Comparison of ENCODE assay signal across 40 cellular contexts in genomic region chr17:58205936-58206335, GRCh38. TPM values are rescaled to one million over a fixed set of nuclear protein-coding genes. Genes with fewer than 3 reads are reported as not detected.
"Had no signal": no experiment of that assay in that cellular context is flagged by ENCODE, and none has a peak within 500 bp of the region (broad histone marks: within the 10 kb centered on the region; RNA-seq: fewer than 3 reads in every experiment).

No MANE protein-coding gene starts in this region.

- H3K27me3 Mint-ChIP-seq: activated CD4-positive, alpha-beta memory T cell treated with anti-CD3 and anti-CD28 coated beads, Interleukin-2, amount 10 ng/mL, durations not matched to agents 7 days and 5 days; activated CD4-positive, alpha-beta T cell treated with anti-CD3 and anti-CD28 coated beads for 36 hours; activated CD4-positive, alpha-beta T cell treated with anti-CD3 and anti-CD28 coated beads, Interleukin-2, amount 10 ng/mL, durations not matched to agents 7 days and 5 days; activated CD8-positive, alpha-beta memory T cell treated with anti-CD3 and anti-CD28 coated beads, Interleukin-2, amount 10 ng/mL, durations not matched to agents 7 days and 5 days; activated naive CD4-positive, alpha-beta T cell treated with anti-CD3 and anti-CD28 coated beads, Interleukin-2, amount 50 U/mL, for 24 hours; activated naive CD8-positive, alpha-beta T cell; activated naive CD8-positive, alpha-beta T cell treated with anti-CD3 and anti-CD28 coated beads, Interleukin-2, amount 10 ng/mL, durations not matched to agents 7 days and 5 days; activated naive CD8-positive, alpha-beta T cell treated with anti-CD3 and anti-CD28 coated beads, Interleukin-2, amount 50 U/mL, for 24 hours; activated T-cell treated with anti-CD3 and anti-CD28 coated beads, Interleukin-2, amount 50 U/mL, for 24 hours; brain; central memory CD8-positive, alpha-beta T cell had no signal

- H3K27ac Mint-ChIP-seq: activated CD4-positive, alpha-beta memory T cell treated with anti-CD3 and anti-CD28 coated beads, Interleukin-2, amount 10 ng/mL, durations not matched to agents 7 days and 5 days; activated CD4-positive, alpha-beta T cell treated with anti-CD3 and anti-CD28 coated beads for 36 hours; activated CD4-positive, alpha-beta T cell treated with anti-CD3 and anti-CD28 coated beads, Interleukin-2, amount 10 ng/mL, durations not matched to agents 7 days and 5 days; activated CD8-positive, alpha-beta memory T cell treated with anti-CD3 and anti-CD28 coated beads, Interleukin-2, amount 10 ng/mL, durations not matched to agents 7 days and 5 days; activated CD8-positive, alpha-beta T cell treated with anti-CD3 and anti-CD28 coated beads, Interleukin-2, amount 10 ng/mL, durations not matched to agents 7 days and 5 days; activated naive CD4-positive, alpha-beta T cell treated with anti-CD3 and anti-CD28 coated beads, Interleukin-2, amount 10 ng/mL, durations not matched to agents 7 days and 5 days; activated naive CD4-positive, alpha-beta T cell treated with anti-CD3 and anti-CD28 coated beads, Interleukin-2, amount 50 U/mL, for 24 hours; activated naive CD8-positive, alpha-beta T cell; activated naive CD8-positive, alpha-beta T cell treated with anti-CD3 and anti-CD28 coated beads, Interleukin-2, amount 10 ng/mL, durations not matched to agents 7 days and 5 days; activated naive CD8-positive, alpha-beta T cell treated with anti-CD3 and anti-CD28 coated beads, Interleukin-2, amount 50 U/mL, for 24 hours; activated T-cell treated with anti-CD3 and anti-CD28 coated beads, Interleukin-2, amount 50 U/mL, for 24 hours; activated T-helper 2 cell treated with anti-CD3 and anti-CD28 coated beads, Interferon-gamma antibody, Interleukin-2, Interleukin-4, amounts not matched to agents 10 μg/mL and 5 μg/mL and 100 μg/mL, durations not matched to agents 14 hours and 24 hours and 36 hours; brain; T-helper 1 cell treated with Interleukin-12 subunit alpha and Interleukin-12 subunit beta and Interleukin-4 antibody, amounts not matched to agents 30 μg/mL and 1 μg/mL, for 36 hours; T-helper 2 cell treated with Interferon-gamma antibody and Interleukin-4, amounts not matched to agents 5 μg/mL and 100 μg/mL, for 36 hours; WTC11 had no signal

- H3K9me3 ChIP-seq: ascending aorta had no signal

- H3K27ac ChIP-seq: ascending aorta, cardiac muscle cell, VCaP had no signal

- H3K4me3 Mint-ChIP-seq: activated CD4-positive, alpha-beta memory T cell treated with anti-CD3 and anti-CD28 coated beads, Interleukin-2, amount 10 ng/mL, durations not matched to agents 7 days and 5 days; activated CD4-positive, alpha-beta T cell treated with anti-CD3 and anti-CD28 coated beads for 36 hours; activated CD4-positive, alpha-beta T cell treated with anti-CD3 and anti-CD28 coated beads, Interleukin-2, amount 10 ng/mL, durations not matched to agents 7 days and 5 days; activated CD8-positive, alpha-beta memory T cell treated with anti-CD3 and anti-CD28 coated beads, Interleukin-2, amount 10 ng/mL, durations not matched to agents 7 days and 5 days; activated CD8-positive, alpha-beta T cell treated with anti-CD3 and anti-CD28 coated beads, Interleukin-2, amount 10 ng/mL, durations not matched to agents 7 days and 5 days; activated naive CD4-positive, alpha-beta T cell treated with anti-CD3 and anti-CD28 coated beads, Interleukin-2, amount 10 ng/mL, durations not matched to agents 7 days and 5 days; activated naive CD4-positive, alpha-beta T cell treated with anti-CD3 and anti-CD28 coated beads, Interleukin-2, amount 50 U/mL, for 24 hours; activated naive CD8-positive, alpha-beta T cell; activated naive CD8-positive, alpha-beta T cell treated with anti-CD3 and anti-CD28 coated beads, Interleukin-2, amount 10 ng/mL, durations not matched to agents 7 days and 5 days; activated naive CD8-positive, alpha-beta T cell treated with anti-CD3 and anti-CD28 coated beads, Interleukin-2, amount 50 U/mL, for 24 hours; activated T-cell treated with anti-CD3 and anti-CD28 coated beads, Interleukin-2, amount 50 U/mL, for 24 hours; brain; central memory CD8-positive, alpha-beta T cell; T-helper 1 cell treated with Interleukin-12 subunit alpha and Interleukin-12 subunit beta and Interleukin-4 antibody, amounts not matched to agents 30 μg/mL and 1 μg/mL, for 36 hours; T-helper 2 cell treated with Interferon-gamma antibody and Interleukin-4, amounts not matched to agents 5 μg/mL and 100 μg/mL, for 36 hours; WTC11 had no signal

- DNase-seq: activated CD4-positive, alpha-beta memory T cell treated with anti-CD3 and anti-CD28 coated beads, Interleukin-2, amount 10 ng/mL, durations not matched to agents 7 days and 5 days; activated CD4-positive, alpha-beta T cell treated with anti-CD3 and anti-CD28 coated beads for 1 hour; activated CD4-positive, alpha-beta T cell treated with anti-CD3 and anti-CD28 coated beads for 36 hours; activated CD4-positive, alpha-beta T cell treated with anti-CD3 and anti-CD28 coated beads for 48 hours; activated CD4-positive, alpha-beta T cell treated with anti-CD3 and anti-CD28 coated beads, Interleukin-2, amount 10 ng/mL, durations not matched to agents 7 days and 5 days; activated CD4-positive, alpha-beta T cell treated with anti-CD3 and anti-CD28 coated beads, Interleukin-2, amount 50 U/mL, for 48 hours; activated CD4-positive, CD25-positive, alpha-beta regulatory T cell; activated CD8-positive, alpha-beta memory T cell treated with anti-CD3 and anti-CD28 coated beads for 24 hours; activated CD8-positive, alpha-beta memory T cell treated with anti-CD3 and anti-CD28 coated beads, Interleukin-2, amount 10 ng/mL, durations not matched to agents 7 days and 5 days; activated CD8-positive, alpha-beta memory T cell treated with anti-CD3 and anti-CD28 coated beads, Interleukin-2, amount 50 U/mL, for 48 hours; activated CD8-positive, alpha-beta T cell treated with anti-CD3 and anti-CD28 coated beads, Interleukin-2, amount 10 ng/mL, durations not matched to agents 7 days and 5 days; activated effector memory CD4-positive, alpha-beta T cell treated with Interleukin-2 at 50 U/mL for 16 hours; activated gamma-delta T cell; activated naive CD4-positive, alpha-beta T cell treated with anti-CD3 and anti-CD28 coated beads, Interleukin-2, amount 10 ng/mL, durations not matched to agents 7 days and 5 days; activated naive CD4-positive, alpha-beta T cell treated with Interleukin-2 at 50 U/mL for 16 hours; activated naive CD8-positive, alpha-beta T cell treated with anti-CD3 and anti-CD28 coated beads, Interleukin-2, amount 10 ng/mL, durations not matched to agents 7 days and 5 days; activated naive CD8-positive, alpha-beta T cell treated with anti-CD3 and anti-CD28 coated beads, Interleukin-2, amount 50 U/mL, for 24 hours; activated T-cell treated with anti-CD3 and anti-CD28 coated beads, Interleukin-2, amount 50 U/mL, for 24 hours; activated T-cell treated with anti-CD3 and anti-CD28 coated beads, Interleukin-2, amount 50 U/mL, for 48 hours; amygdala; anterior cingulate cortex; caudate nucleus; cerebellar nuclear complex; T-helper 1 cell; T-helper 2 cell; T-helper 9 cell had no signal

- H3K9me3 Mint-ChIP-seq: activated CD4-positive, alpha-beta memory T cell treated with anti-CD3 and anti-CD28 coated beads, Interleukin-2, amount 10 ng/mL, durations not matched to agents 7 days and 5 days; activated CD4-positive, alpha-beta T cell treated with anti-CD3 and anti-CD28 coated beads, Interleukin-2, amount 10 ng/mL, durations not matched to agents 7 days and 5 days; activated naive CD4-positive, alpha-beta T cell treated with anti-CD3 and anti-CD28 coated beads, Interleukin-2, amount 10 ng/mL, durations not matched to agents 7 days and 5 days; activated naive CD4-positive, alpha-beta T cell treated with anti-CD3 and anti-CD28 coated beads, Interleukin-2, amount 50 U/mL, for 24 hours; activated naive CD8-positive, alpha-beta T cell treated with anti-CD3 and anti-CD28 coated beads, Interleukin-2, amount 10 ng/mL, durations not matched to agents 7 days and 5 days; activated naive CD8-positive, alpha-beta T cell treated with anti-CD3 and anti-CD28 coated beads, Interleukin-2, amount 50 U/mL, for 24 hours; activated T-cell treated with anti-CD3 and anti-CD28 coated beads, Interleukin-2, amount 50 U/mL, for 24 hours; activated T-helper 2 cell treated with anti-CD3 and anti-CD28 coated beads, Interferon-gamma antibody, Interleukin-2, Interleukin-4, amounts not matched to agents 10 μg/mL and 5 μg/mL and 100 μg/mL, durations not matched to agents 14 hours and 24 hours and 36 hours; brain; central memory CD8-positive, alpha-beta T cell; T-helper 1 cell treated with Interleukin-12 subunit alpha and Interleukin-12 subunit beta and Interleukin-4 antibody, amounts not matched to agents 30 μg/mL and 1 μg/mL, for 36 hours; T-helper 2 cell treated with Interferon-gamma antibody and Interleukin-4, amounts not matched to agents 5 μg/mL and 100 μg/mL, for 36 hours; WTC11 had no signal

- H3K27me3 ChIP-seq: ascending aorta, cardiac muscle cell had no signal

- H3K4me1 ChIP-seq: ascending aorta had no signal

- H3K4me3 ChIP-seq: ascending aorta, cardiac muscle cell had no signal

- H3K4me1 Mint-ChIP-seq: activated CD4-positive, alpha-beta T cell treated with anti-CD3 and anti-CD28 coated beads for 36 hours; activated naive CD4-positive, alpha-beta T cell treated with anti-CD3 and anti-CD28 coated beads, Interleukin-2, amount 50 U/mL, for 24 hours; activated naive CD8-positive, alpha-beta T cell treated with anti-CD3 and anti-CD28 coated beads, Interleukin-2, amount 50 U/mL, for 24 hours; brain; central memory CD8-positive, alpha-beta T cell; WTC11 had no signal

RNA-seq across cellular contexts. Expression of gene EPX, which starts 13.4 kb away (rescaled TPM):
- total RNA-seq: activated CD4-positive, alpha-beta memory T cell treated with anti-CD3 and anti-CD28 coated beads, Interleukin-2, amount 10 ng/mL, durations not matched to agents 7 days and 5 days; activated CD4-positive, alpha-beta T cell treated with anti-CD3 and anti-CD28 coated beads for 36 hours; activated CD4-positive, alpha-beta T cell treated with anti-CD3 and anti-CD28 coated beads, Interleukin-2, amount 10 ng/mL, durations not matched to agents 7 days and 5 days; activated CD8-positive, alpha-beta memory T cell treated with anti-CD3 and anti-CD28 coated beads, Interleukin-2, amount 10 ng/mL, durations not matched to agents 7 days and 5 days; activated CD8-positive, alpha-beta T cell treated with anti-CD3 and anti-CD28 coated beads, Interleukin-2, amount 10 ng/mL, durations not matched to agents 7 days and 5 days; activated naive CD8-positive, alpha-beta T cell treated with anti-CD3 and anti-CD28 coated beads, Interleukin-2, amount 10 ng/mL, durations not matched to agents 7 days and 5 days; activated T-helper 2 cell treated with anti-CD3 and anti-CD28 coated beads, Interferon-gamma antibody, Interleukin-2, Interleukin-4, amounts not matched to agents 10 μg/mL and 5 μg/mL and 100 μg/mL, durations not matched to agents 14 hours and 24 hours and 36 hours; ascending aorta; bronchial epithelial cell; cardiac muscle cell; chondrocyte; WTC11 had no signal
- polyA plus RNA-seq: adipose tissue, cardiac muscle cell had no signal

RNA-seq across cellular contexts. Expression of gene LPO, which starts 32.4 kb away (rescaled TPM):
- total RNA-seq: activated CD4-positive, alpha-beta memory T cell treated with anti-CD3 and anti-CD28 coated beads, Interleukin-2, amount 10 ng/mL, durations not matched to agents 7 days and 5 days; activated CD4-positive, alpha-beta T cell treated with anti-CD3 and anti-CD28 coated beads, Interleukin-2, amount 10 ng/mL, durations not matched to agents 7 days and 5 days; activated CD8-positive, alpha-beta memory T cell treated with anti-CD3 and anti-CD28 coated beads, Interleukin-2, amount 10 ng/mL, durations not matched to agents 7 days and 5 days; activated CD8-positive, alpha-beta T cell treated with anti-CD3 and anti-CD28 coated beads, Interleukin-2, amount 10 ng/mL, durations not matched to agents 7 days and 5 days; activated naive CD8-positive, alpha-beta T cell treated with anti-CD3 and anti-CD28 coated beads, Interleukin-2, amount 10 ng/mL, durations not matched to agents 7 days and 5 days; activated T-helper 2 cell treated with anti-CD3 and anti-CD28 coated beads, Interferon-gamma antibody, Interleukin-2, Interleukin-4, amounts not matched to agents 10 μg/mL and 5 μg/mL and 100 μg/mL, durations not matched to agents 14 hours and 24 hours and 36 hours; ascending aorta; bronchial epithelial cell; cardiac muscle cell; chondrocyte had no signal
- polyA plus RNA-seq: cardiac muscle cell had no signal

RNA-seq across cellular contexts. Expression of gene OR4D2, which starts 39.2 kb away (rescaled TPM):
- total RNA-seq: activated CD4-positive, alpha-beta memory T cell treated with anti-CD3 and anti-CD28 coated beads, Interleukin-2, amount 10 ng/mL, durations not matched to agents 7 days and 5 days; activated CD4-positive, alpha-beta T cell treated with anti-CD3 and anti-CD28 coated beads for 36 hours; activated CD4-positive, alpha-beta T cell treated with anti-CD3 and anti-CD28 coated beads, Interleukin-2, amount 10 ng/mL, durations not matched to agents 7 days and 5 days; activated CD8-positive, alpha-beta memory T cell treated with anti-CD3 and anti-CD28 coated beads, Interleukin-2, amount 10 ng/mL, durations not matched to agents 7 days and 5 days; activated CD8-positive, alpha-beta T cell treated with anti-CD3 and anti-CD28 coated beads, Interleukin-2, amount 10 ng/mL, durations not matched to agents 7 days and 5 days; activated naive CD8-positive, alpha-beta T cell treated with anti-CD3 and anti-CD28 coated beads, Interleukin-2, amount 10 ng/mL, durations not matched to agents 7 days and 5 days; activated T-helper 2 cell treated with anti-CD3 and anti-CD28 coated beads, Interferon-gamma antibody, Interleukin-2, Interleukin-4, amounts not matched to agents 10 μg/mL and 5 μg/mL and 100 μg/mL, durations not matched to agents 14 hours and 24 hours and 36 hours; ascending aorta; bronchial epithelial cell; cardiac muscle cell; chondrocyte; WTC11 had no signal
- polyA plus RNA-seq: adipose tissue, cardiac muscle cell had no signal

RNA-seq across cellular contexts. Expression of gene OR4D1, which starts 57.8 kb away (rescaled TPM):
- total RNA-seq: ascending aorta, bronchial epithelial cell, cardiac muscle cell, chondrocyte had no signal
- polyA plus RNA-seq: cardiac muscle cell had no signal
